8 cellular contexts compared by ENCODE assay signal in genomic region chr1:79259390-79260336, GRCh38.
DNase-seq lines count a peak whose midpoint lies in the region; ATAC-seq and TF ChIP-seq lines count a peak whose summit lies in the region.

No MANE protein-coding gene starts in this region.

- no peaks in the 10 kb centered on the region for H3K4me1 ChIP-seq in ovary (ENCODE audit: insufficient read depth)

- no peaks in the 10 kb centered on the region for H3K27me3 Mint-ChIP-seq in activated CD8-positive, alpha-beta T cell treated with anti-CD3 and anti-CD28 coated beads, Interleukin-2, amount 10 ng/mL, durations not matched to agents 7 days and 5 days (ENCODE audit: low read depth)

- no peaks in the 10 kb centered on the region for H3K4me1 Mint-ChIP-seq in activated CD8-positive, alpha-beta T cell treated with anti-CD3 and anti-CD28 coated beads, Interleukin-2, amount 10 ng/mL, durations not matched to agents 7 days and 5 days (ENCODE audit: low read depth)

- no peaks in the 10 kb centered on the region for H3K9me3 ChIP-seq in ovary

- H3K4me3 ChIP-seq in GM12875 (ENCODE audit: low read depth, low read length), result no peak overlapping the region
- no peak overlapping the region for H3K4me3 ChIP-seq in ovary

- H3K36me3 Mint-ChIP-seq in activated CD8-positive, alpha-beta T cell treated with anti-CD3 and anti-CD28 coated beads, Interleukin-2, amount 10 ng/mL, durations not matched to agents 7 days and 5 days (ENCODE audit: low read depth), result no peaks in the 10 kb centered on the region

- intact Hi-C loops in ovary (cut with DNase I), result no loop called here

- WGBS in ovary, 3 donors, result 40 to 51% (median 41%) methylated on average over 5 of the region's 5 CpGs

- peak; percentile 66 for ATAC-seq in HG03097 (IDR thresholded peaks at IDR 0.05; ENCODE audit: low FRiP score, unreplicated experiment)
- no peak for ATAC-seq in activated CD8-positive, alpha-beta T cell treated with anti-CD3 and anti-CD28 coated beads, Interleukin-2, amount 10 ng/mL, durations not matched to agents 7 days and 5 days

- no peak overlapping the region for H3K4me3 Mint-ChIP-seq in activated CD8-positive, alpha-beta T cell treated with anti-CD3 and anti-CD28 coated beads, Interleukin-2, amount 10 ng/mL, durations not matched to agents 7 days and 5 days

- no peak overlapping the region for H3K27ac Mint-ChIP-seq in activated CD8-positive, alpha-beta T cell treated with anti-CD3 and anti-CD28 coated beads, Interleukin-2, amount 10 ng/mL, durations not matched to agents 7 days and 5 days

- DNase-seq in A172 (ENCODE audit: low spot score), result peak; percentile 10
- DNase-seq in SK-MEL-5 (ENCODE audit: low read depth, low spot score), result peak; percentile 57
- peak; percentile 52 for DNase-seq in iris pigment epithelial cell (ENCODE audit: low read depth)
- DNase-seq in activated CD8-positive, alpha-beta T cell treated with anti-CD3 and anti-CD28 coated beads, Interleukin-2, amount 10 ng/mL, durations not matched to agents 7 days and 5 days, result no peak
- no peak for DNase-seq in putamen (ENCODE audit: low spot score)
- no peak for DNase-seq in ovary

- no peak for TF ChIP-seq EP300 in ovary (IDR thresholded peaks at IDR 0.05)

- no peaks in the 10 kb centered on the region for H3K9me3 Mint-ChIP-seq in activated CD8-positive, alpha-beta T cell treated with anti-CD3 and anti-CD28 coated beads, Interleukin-2, amount 10 ng/mL, durations not matched to agents 7 days and 5 days (ENCODE audit: insufficient read depth)

- no peaks in the 10 kb centered on the region for H3K36me3 ChIP-seq in ovary

- TF ChIP-seq POLR2A in ovary (IDR thresholded peaks at IDR 0.05), result no peak

- in situ Hi-C loops in SK-MEL-5 (cut with HindIII; ENCODE audit: low pct_unique_long_range_greater_than_20kb, low sequenced_read_pairs), result no loop called here

- TF ChIP-seq CTCF in GM12875 (IDR thresholded peaks at IDR 0.05; ENCODE audit: borderline replicate concordance, insufficient read depth, low read depth, low read length), result peak; percentile 29; the same call in 1 of the 2 replicates
- TF ChIP-seq CTCF in ovary (IDR thresholded peaks at IDR 0.05), result no peak

- H3K27me3 ChIP-seq in ovary, result no peaks in the 10 kb centered on the region

- POLR2A ChIA-PET in activated CD8-positive, alpha-beta T cell treated with anti-CD3 and anti-CD28 coated beads, Interleukin-2, amount 10 ng/mL, durations not matched to agents 7 days and 5 days (lab: Charles Lee), result no interaction called here

- CTCF ChIA-PET in activated CD8-positive, alpha-beta T cell treated with anti-CD3 and anti-CD28 coated beads, Interleukin-2, amount 10 ng/mL, durations not matched to agents 7 days and 5 days (lab: Charles Lee), result interaction anchor here (1.1 kb wide), 1 partner anchor 562 kb away, joined by 3 read pairs; no protein-coding TSS in a partner anchor

- no peak overlapping the region for H3K27ac ChIP-seq in ovary

Comparison
In these comparisons a context has a peak if more than half of its experiments do, and no peak if none do; other contexts are left out.
1. DNase-seq: peak in A172 (single experiment), SK-MEL-5 (single experiment) and iris pigment epithelial cell (single experiment); none in activated CD8-positive, alpha-beta T cell treated with anti-CD3 and anti-CD28 coated beads, Interleukin-2, amount 10 ng/mL, durations not matched to agents 7 days and 5 days (single experiment), putamen (single experiment) and ovary (0 of 5).